In the genomic region with DNA sequence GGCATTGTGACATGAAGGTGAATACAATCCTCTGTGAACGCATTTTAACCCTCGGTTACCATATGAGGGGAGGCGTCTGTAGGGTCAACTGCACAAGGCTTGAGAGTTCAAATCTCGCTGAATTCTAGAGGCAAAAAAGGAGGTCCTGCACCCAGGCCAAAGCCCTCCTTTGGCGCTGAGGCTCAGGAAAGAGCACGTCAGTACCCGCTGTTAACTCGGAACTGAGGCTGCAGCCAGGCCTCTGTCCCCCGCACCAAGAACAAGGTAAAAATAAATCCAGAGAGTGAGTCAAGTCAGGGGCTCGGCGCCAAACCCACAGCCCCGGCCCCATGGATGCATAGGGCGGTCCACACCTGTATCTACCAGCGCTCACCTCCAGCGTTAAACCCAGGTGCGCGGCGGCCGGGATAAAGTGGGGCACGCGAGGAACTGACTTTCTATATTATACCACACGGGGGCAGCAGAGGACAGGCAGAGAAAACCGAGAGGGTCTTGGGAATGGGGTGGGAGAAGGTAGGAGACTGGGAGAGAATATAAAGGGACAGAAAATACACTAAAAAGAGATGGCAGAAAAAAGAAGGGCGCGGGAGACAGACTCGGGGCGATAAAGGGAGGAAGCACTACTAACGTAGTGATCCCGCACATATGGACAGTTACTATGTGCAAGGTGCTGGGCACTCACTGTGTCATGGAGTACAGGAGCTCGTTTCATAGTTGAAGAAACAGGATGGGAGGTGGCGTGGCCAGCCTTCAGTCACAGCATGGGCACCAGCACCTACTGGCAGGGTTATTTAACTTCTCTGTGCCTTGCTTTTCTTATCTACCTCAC, we compare ENCODE assay signal across 9 cellular contexts. TPM values are rescaled to one million over a fixed set of nuclear protein-coding genes. Genes with fewer than 3 reads are reported as not detected.
A peak's percentile ranks its signal among the peaks of the same experiment; 100 is the strongest.
DNase-seq lines count a peak whose midpoint lies in the region; ATAC-seq and TF ChIP-seq lines count a peak whose summit lies in the region.
"Had no signal": no experiment of that assay in that cellular context is flagged by ENCODE, and none has a peak within 500 bp of the region (broad histone marks: within the 10 kb centered on the region; RNA-seq: fewer than 3 reads in every experiment).

No MANE protein-coding gene starts in this region.

- H3K4me1 ChIP-seq in left lung: peaks cover 0 to 6% of the 10 kb centered on the region in 2 donors

- POLR2A ChIA-PET in MCF 10A (lab: Yijun Ruan, JAX): no interaction called here

- H3K27me3 Mint-ChIP-seq in MCF 10A (ENCODE audit: insufficient read depth, unreplicated experiment): peaks cover 64% of the 10 kb centered on the region
- peaks cover 25 to 53% of the 10 kb centered on the region in 2 donors for H3K27me3 Mint-ChIP-seq in stimulated activated naive B cell treated with anti-CD40 and anti-IgM and Interleukin-4, amounts not matched to agents 10 μg/mL and 1 μg/mL and 100 μg/mL, for 72 hours

- DNase-seq in EL (peak; percentile 24), NCI-H69 (lab: John Stamatoyannopoulos, UW) (peak; percentile 69), MCF 10A (ENCODE audit: unreplicated experiment) (peak; percentile 52), left lung (peak in 1 of 2 donors; percentile 81), epidermal melanocyte (ENCODE audit: insufficient read length, low spot score) (no peak)
- DNase-seq in stimulated activated naive B cell treated with anti-CD40 and anti-IgM and Interleukin-4, amounts not matched to agents 10 μg/mL and 1 μg/mL and 100 μg/mL, for 72 hours: no peak

- TF ChIP-seq CTCF in MCF 10A (IDR thresholded peaks at IDR 0.05; ENCODE audit: unreplicated experiment): peak; percentile 97
- peak; percentile 68 to 81 for TF ChIP-seq CTCF in left lung (IDR thresholded peaks at IDR 0.05)

- H3K27ac Mint-ChIP-seq in MCF 10A (ENCODE audit: low read depth, unreplicated experiment): no peak overlapping the region
- no peak overlapping the region for H3K27ac Mint-ChIP-seq in stimulated activated naive B cell treated with anti-CD40 and anti-IgM and Interleukin-4, amounts not matched to agents 10 μg/mL and 1 μg/mL and 100 μg/mL, for 72 hours

- H3K4me3 ChIP-seq in left lung: no peak overlapping the region

- CTCF ChIA-PET in MCF 10A (lab: Yijun Ruan, JAX): interaction anchor here (0.6 to 5.1 kb wide), 44 partner anchors 8 to 840 kb away, joined by 3 to 48 read pairs (median 4); no protein-coding TSS in a partner anchor

- no peaks in the 10 kb centered on the region for H3K9me3 Mint-ChIP-seq in MCF 10A (ENCODE audit: unreplicated experiment)
- H3K9me3 Mint-ChIP-seq in stimulated activated naive B cell treated with anti-CD40 and anti-IgM and Interleukin-4, amounts not matched to agents 10 μg/mL and 1 μg/mL and 100 μg/mL, for 72 hours: no peaks in the 10 kb centered on the region

- H3K27me3 ChIP-seq in left lung: peaks cover 6 to 45% of the 10 kb centered on the region in 2 donors

- H3K36me3 Mint-ChIP-seq in MCF 10A (ENCODE audit: insufficient read depth, unreplicated experiment): no peaks in the 10 kb centered on the region
- no peaks in the 10 kb centered on the region for H3K36me3 Mint-ChIP-seq in stimulated activated naive B cell treated with anti-CD40 and anti-IgM and Interleukin-4, amounts not matched to agents 10 μg/mL and 1 μg/mL and 100 μg/mL, for 72 hours

- H3K36me3 ChIP-seq in left lung: no peaks in the 10 kb centered on the region

- intact Hi-C loops in MCF 10A (cut with micrococcal nuclease): loop anchor here (1.0 to 10.0 kb wide), 5 partner anchors 237 to 926 kb away; no protein-coding TSS in a partner anchor
- intact Hi-C loops in left lung (cut with DNase I): no loop called here

- ATAC-seq in HG02610 (IDR thresholded peaks at IDR 0.05; ENCODE audit: unreplicated experiment) (peak; percentile 61), left lung (peak; percentile 92), GM18520 (IDR thresholded peaks at IDR 0.05; ENCODE audit: unreplicated experiment) (no peak)
- ATAC-seq in stimulated activated naive B cell treated with anti-CD40 and anti-IgM and Interleukin-4, amounts not matched to agents 10 μg/mL and 1 μg/mL and 100 μg/mL, for 72 hours (replicated peaks): peak; percentile 54 to 60

- no peak overlapping the region for H3K4me3 Mint-ChIP-seq in MCF 10A (ENCODE audit: unreplicated experiment)
- H3K4me3 Mint-ChIP-seq in stimulated activated naive B cell treated with anti-CD40 and anti-IgM and Interleukin-4, amounts not matched to agents 10 μg/mL and 1 μg/mL and 100 μg/mL, for 72 hours: no peak overlapping the region

- no peaks in the 10 kb centered on the region for H3K4me1 Mint-ChIP-seq in MCF 10A (ENCODE audit: insufficient read depth, unreplicated experiment)
- no peaks in the 10 kb centered on the region for H3K4me1 Mint-ChIP-seq in stimulated activated naive B cell treated with anti-CD40 and anti-IgM and Interleukin-4, amounts not matched to agents 10 μg/mL and 1 μg/mL and 100 μg/mL, for 72 hours

- H3K27ac ChIP-seq in left lung: no peak overlapping the region

- H3K9me3 ChIP-seq in left lung: no peaks in the 10 kb centered on the region

- BruUV-seq in MCF 10A (replicated peaks; lab: Mats Ljungman, UMichigan): no TSS peak

RNA-seq across cellular contexts. Expression of a gene that starts 54.9 kb away (rescaled TPM):
- total RNA-seq in MCF 10A (2022) (not detected in 2 replicates), left lung (not detected)
- total RNA-seq: pulmonary artery endothelial cell had no signal

Comparison
In these comparisons a context has a peak if more than half of its experiments do, and no peak if none do; other contexts are left out.
1. DNase-seq: peak in EL (single experiment), NCI-H69 (single experiment) and MCF 10A (single experiment); none in stimulated activated naive B cell treated with anti-CD40 and anti-IgM and Interleukin-4, amounts not matched to agents 10 μg/mL and 1 μg/mL and 100 μg/mL, for 72 hours (single experiment) and epidermal melanocyte (single experiment).